In the genomic region with DNA sequence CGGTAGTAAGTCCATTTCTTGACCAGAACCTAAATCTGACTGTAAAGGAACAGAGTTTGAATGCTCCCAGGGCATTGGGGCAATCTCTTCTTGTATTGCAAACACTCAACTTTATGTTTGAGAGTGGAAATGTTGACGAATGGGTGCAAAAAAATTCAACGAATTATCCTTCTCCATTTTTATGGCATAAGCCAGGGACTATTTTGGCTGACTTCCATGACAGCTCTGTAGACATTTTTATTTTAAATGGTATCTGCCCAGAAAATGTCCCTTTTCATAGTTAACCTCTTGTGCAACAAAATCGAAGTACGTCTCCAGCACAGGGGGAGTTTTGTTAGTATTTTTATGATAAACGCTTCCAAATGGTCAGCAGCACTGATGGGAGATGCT, we compare ENCODE assay signal across 1 cellular context.
TF ChIP-seq lines count a peak whose summit lies in the region.

No MANE protein-coding gene starts in this region.

TF ChIP-seq in GM23338, 12 proteins besides CTCF, POLR2A, EP300 and RAD21 (continued from another document):
- TF ChIP-seq, protein P1, sequence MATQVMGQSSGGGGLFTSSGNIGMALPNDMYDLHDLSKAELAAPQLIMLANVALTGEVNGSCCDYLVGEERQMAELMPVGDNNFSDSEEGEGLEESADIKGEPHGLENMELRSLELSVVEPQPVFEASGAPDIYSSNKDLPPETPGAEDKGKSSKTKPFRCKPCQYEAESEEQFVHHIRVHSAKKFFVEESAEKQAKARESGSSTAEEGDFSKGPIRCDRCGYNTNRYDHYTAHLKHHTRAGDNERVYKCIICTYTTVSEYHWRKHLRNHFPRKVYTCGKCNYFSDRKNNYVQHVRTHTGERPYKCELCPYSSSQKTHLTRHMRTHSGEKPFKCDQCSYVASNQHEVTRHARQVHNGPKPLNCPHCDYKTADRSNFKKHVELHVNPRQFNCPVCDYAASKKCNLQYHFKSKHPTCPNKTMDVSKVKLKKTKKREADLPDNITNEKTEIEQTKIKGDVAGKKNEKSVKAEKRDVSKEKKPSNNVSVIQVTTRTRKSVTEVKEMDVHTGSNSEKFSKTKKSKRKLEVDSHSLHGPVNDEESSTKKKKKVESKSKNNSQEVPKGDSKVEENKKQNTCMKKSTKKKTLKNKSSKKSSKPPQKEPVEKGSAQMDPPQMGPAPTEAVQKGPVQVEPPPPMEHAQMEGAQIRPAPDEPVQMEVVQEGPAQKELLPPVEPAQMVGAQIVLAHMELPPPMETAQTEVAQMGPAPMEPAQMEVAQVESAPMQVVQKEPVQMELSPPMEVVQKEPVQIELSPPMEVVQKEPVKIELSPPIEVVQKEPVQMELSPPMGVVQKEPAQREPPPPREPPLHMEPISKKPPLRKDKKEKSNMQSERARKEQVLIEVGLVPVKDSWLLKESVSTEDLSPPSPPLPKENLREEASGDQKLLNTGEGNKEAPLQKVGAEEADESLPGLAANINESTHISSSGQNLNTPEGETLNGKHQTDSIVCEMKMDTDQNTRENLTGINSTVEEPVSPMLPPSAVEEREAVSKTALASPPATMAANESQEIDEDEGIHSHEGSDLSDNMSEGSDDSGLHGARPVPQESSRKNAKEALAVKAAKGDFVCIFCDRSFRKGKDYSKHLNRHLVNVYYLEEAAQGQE (IDR thresholded peaks at IDR 0.05; ENCODE audit: unreplicated experiment) = no peak
- TF ChIP-seq EZH2 (IDR thresholded peaks at IDR 0.05; ENCODE audit: low read depth, unreplicated experiment) = no peak
- TF ChIP-seq ZNF114 (CRISPR knock-in tag; IDR thresholded peaks at IDR 0.05) = no peak
- TF ChIP-seq NANOG (IDR thresholded peaks at IDR 0.05; ENCODE audit: borderline replicate concordance) = no peak
- TF ChIP-seq, protein P2, sequence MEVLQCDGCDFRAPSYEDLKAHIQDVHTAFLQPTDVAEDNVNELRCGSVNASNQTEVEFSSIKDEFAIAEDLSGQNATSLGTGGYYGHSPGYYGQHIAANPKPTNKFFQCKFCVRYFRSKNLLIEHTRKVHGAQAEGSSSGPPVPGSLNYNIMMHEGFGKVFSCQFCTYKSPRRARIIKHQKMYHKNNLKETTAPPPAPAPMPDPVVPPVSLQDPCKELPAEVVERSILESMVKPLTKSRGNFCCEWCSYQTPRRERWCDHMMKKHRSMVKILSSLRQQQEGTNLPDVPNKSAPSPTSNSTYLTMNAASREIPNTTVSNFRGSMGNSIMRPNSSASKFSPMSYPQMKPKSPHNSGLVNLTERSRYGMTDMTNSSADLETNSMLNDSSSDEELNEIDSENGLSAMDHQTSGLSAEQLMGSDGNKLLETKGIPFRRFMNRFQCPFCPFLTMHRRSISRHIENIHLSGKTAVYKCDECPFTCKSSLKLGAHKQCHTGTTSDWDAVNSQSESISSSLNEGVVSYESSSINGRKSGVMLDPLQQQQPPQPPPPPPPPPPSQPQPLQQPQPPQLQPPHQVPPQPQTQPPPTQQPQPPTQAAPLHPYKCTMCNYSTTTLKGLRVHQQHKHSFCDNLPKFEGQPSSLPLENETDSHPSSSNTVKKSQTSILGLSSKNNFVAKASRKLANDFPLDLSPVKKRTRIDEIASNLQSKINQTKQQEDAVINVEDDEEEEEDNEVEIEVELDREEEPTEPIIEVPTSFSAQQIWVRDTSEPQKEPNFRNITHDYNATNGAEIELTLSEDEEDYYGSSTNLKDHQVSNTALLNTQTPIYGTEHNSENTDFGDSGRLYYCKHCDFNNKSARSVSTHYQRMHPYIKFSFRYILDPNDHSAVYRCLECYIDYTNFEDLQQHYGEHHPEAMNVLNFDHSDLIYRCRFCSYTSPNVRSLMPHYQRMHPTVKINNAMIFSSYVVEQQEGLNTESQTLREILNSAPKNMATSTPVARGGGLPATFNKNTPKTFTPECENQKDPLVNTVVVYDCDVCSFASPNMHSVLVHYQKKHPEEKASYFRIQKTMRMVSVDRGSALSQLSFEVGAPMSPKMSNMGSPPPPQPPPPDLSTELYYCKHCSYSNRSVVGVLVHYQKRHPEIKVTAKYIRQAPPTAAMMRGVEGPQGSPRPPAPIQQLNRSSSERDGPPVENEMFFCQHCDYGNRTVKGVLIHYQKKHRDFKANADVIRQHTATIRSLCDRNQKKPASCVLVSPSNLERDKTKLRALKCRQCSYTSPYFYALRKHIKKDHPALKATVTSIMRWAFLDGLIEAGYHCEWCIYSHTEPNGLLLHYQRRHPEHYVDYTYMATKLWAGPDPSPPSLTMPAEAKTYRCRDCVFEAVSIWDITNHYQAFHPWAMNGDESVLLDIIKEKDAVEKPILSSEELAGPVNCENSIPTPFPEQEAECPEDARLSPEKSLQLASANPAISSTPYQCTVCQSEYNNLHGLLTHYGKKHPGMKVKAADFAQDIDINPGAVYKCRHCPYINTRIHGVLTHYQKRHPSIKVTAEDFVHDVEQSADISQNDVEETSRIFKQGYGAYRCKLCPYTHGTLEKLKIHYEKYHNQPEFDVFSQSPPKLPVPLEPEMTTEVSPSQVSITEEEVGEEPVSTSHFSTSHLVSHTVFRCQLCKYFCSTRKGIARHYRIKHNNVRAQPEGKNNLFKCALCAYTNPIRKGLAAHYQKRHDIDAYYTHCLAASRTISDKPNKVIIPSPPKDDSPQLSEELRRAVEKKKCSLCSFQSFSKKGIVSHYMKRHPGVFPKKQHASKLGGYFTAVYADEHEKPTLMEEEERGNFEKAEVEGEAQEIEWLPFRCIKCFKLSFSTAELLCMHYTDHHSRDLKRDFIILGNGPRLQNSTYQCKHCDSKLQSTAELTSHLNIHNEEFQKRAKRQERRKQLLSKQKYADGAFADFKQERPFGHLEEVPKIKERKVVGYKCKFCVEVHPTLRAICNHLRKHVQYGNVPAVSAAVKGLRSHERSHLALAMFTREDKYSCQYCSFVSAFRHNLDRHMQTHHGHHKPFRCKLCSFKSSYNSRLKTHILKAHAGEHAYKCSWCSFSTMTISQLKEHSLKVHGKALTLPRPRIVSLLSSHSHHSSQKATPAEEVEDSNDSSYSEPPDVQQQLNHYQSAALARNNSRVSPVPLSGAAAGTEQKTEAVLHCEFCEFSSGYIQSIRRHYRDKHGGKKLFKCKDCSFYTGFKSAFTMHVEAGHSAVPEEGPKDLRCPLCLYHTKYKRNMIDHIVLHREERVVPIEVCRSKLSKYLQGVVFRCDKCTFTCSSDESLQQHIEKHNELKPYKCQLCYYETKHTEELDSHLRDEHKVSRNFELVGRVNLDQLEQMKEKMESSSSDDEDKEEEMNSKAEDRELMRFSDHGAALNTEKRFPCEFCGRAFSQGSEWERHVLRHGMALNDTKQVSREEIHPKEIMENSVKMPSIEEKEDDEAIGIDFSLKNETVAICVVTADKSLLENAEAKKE (CRISPR knock-in tag; IDR thresholded peaks at IDR 0.05) = no peak
- TF ChIP-seq EZH2phosphoT487 (IDR thresholded peaks at IDR 0.05; ENCODE audit: unreplicated experiment) = no peak
- no peak for TF ChIP-seq STAT1 (IDR thresholded peaks at IDR 0.05; ENCODE audit: unreplicated experiment)
- TF ChIP-seq ZNF331 (CRISPR knock-in tag; IDR thresholded peaks at IDR 0.05; ENCODE audit: low read depth) = no peak
